12 cellular contexts compared by ENCODE assay signal in the genomic region with DNA sequence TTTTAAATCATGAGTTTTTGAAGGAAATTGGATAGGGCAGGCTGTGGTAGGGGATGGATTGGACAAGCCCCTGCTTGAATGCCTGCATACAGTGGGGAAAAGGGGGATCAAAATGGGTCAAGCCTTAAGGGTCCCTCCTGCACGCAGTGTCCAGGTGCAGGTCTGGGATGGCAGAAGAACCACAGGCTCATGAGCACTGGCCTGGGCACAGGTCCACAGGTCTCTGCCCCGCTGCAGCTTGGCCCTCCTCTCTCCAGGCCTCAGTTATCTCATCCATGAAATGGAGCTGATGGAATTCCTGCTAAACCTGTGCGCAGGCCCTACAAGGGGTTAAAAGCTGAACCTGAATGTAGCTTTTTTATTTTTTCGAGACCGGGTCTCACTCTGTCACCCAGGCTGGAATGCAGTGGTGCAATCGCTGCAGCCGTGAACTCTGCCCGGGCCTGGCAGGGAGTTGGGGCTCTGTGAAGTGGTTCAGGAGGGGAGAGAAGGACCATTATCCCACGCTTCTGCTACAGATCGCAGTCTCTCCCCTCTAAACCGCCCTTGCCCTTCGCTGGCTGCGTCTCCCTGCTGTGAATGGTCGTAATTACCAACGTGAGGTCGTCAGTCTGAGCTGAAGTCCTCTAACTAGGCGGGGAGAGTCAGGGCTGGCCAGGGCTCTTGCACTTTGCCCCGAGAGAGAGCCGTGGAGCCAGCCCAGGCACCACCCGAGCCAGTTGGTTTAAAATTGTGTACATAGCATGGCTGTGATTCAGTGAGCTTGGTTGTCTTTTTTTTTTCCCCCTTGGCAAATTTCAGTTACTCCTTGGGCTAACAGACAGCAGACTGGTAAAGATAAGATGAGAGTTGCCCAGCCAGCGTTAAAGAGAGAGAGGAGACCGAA.
DNase-seq lines count a peak whose midpoint lies in the region; ATAC-seq and TF ChIP-seq lines count a peak whose summit lies in the region.
"Had no signal": no experiment of that assay in that cellular context is flagged by ENCODE, and none has a peak within 500 bp of the region (broad histone marks: within the 10 kb centered on the region; RNA-seq: fewer than 3 reads in every experiment).

No MANE protein-coding gene starts in this region.

- H3K27me3 ChIP-seq in MG63 (no peaks in the 10 kb centered on the region), lower lobe of right lung (ENCODE audit: low read depth) (no peaks in the 10 kb centered on the region), subcutaneous abdominal adipose tissue (ENCODE audit: control insufficient read depth in 5 of 5, insufficient read depth in 4 of 5, low read length in 5 of 5) (no peaks in the 10 kb centered on the region)

- ATAC-seq in lower lobe of right lung = peak; percentile 77 to 78
- no peak for ATAC-seq in GM19328 (IDR thresholded peaks at IDR 0.05; ENCODE audit: unreplicated experiment)
- ATAC-seq: SK-N-SH treated with all-trans-retinoic acid at 6 μM for 48 hours had no signal

- TF ChIP-seq CTCF in epithelial cell of esophagus (IDR thresholded peaks at IDR 0.05; ENCODE audit: insufficient read depth, low read depth, low read length, missing control alignments) (no peak), lower lobe of right lung (IDR thresholded peaks at IDR 0.05) (no peak)

- H3K36me3 ChIP-seq in MG63 = no peaks in the 10 kb centered on the region
- H3K36me3 ChIP-seq in lower lobe of right lung = no peaks in the 10 kb centered on the region
- H3K36me3 ChIP-seq in subcutaneous abdominal adipose tissue (ENCODE audit: control insufficient read depth in 5 of 5, insufficient read depth in 5 of 5, low read length in 5 of 5) = no peaks in the 10 kb centered on the region

- H3K27ac ChIP-seq in lower lobe of right lung = peak overlapping the region; percentile 56
- peak overlapping the region; percentile 93 for H3K27ac ChIP-seq in subcutaneous abdominal adipose tissue (ENCODE audit: low read depth, low read length)
- H3K27ac ChIP-seq: parathyroid adenoma had no signal

- H3K9me3 ChIP-seq in MG63 (no peaks in the 10 kb centered on the region), lower lobe of right lung (no peaks in the 10 kb centered on the region), subcutaneous abdominal adipose tissue (ENCODE audit: control insufficient read depth in 5 of 5, low read length in 5 of 5) (no peaks in the 10 kb centered on the region)

- peaks cover 10% of the 10 kb centered on the region for H3K4me1 ChIP-seq in lower lobe of right lung
- H3K4me1 ChIP-seq in subcutaneous abdominal adipose tissue (ENCODE audit: control insufficient read depth in 5 of 5, insufficient read depth in 5 of 5, low read length in 5 of 5) = peaks cover 0 to 40% (median 25%) of the 10 kb centered on the region in 5 donors
- H3K4me1 ChIP-seq: parathyroid adenoma had no signal

- H3K9ac ChIP-seq in subcutaneous abdominal adipose tissue (ENCODE audit: low read length in 5 of 5) = peak overlapping the region in 3 of 5 donors; percentile 28 to 52 (median 43)
- H3K9ac ChIP-seq: parathyroid adenoma had no signal

- intact Hi-C loops in lower lobe of right lung (cut with DNase I) = no loop called here
- intact Hi-C loops in posterior vena cava (cut with DNase I) = no loop called here

- H3K4me3 ChIP-seq in MG63 = no peak overlapping the region
- no peak overlapping the region for H3K4me3 ChIP-seq in epithelial cell of esophagus (ENCODE audit: low read length)
- no peak overlapping the region for H3K4me3 ChIP-seq in lower lobe of right lung
- H3K4me3 ChIP-seq in subcutaneous abdominal adipose tissue (ENCODE audit: low read depth in 1 of 5, low read length in 5 of 5) = peak overlapping the region in 3 of 5 donors; percentile 22 to 29 (median 22)

- DNase-seq in MG63 (peak; percentile 40), epithelial cell of esophagus (ENCODE audit: low read depth) (peak; percentile 47), lower lobe of right lung (peak; percentile 63), NCI-H2171 treated with DMSO at 0.1 percent for 48 hours (lab: John Stamatoyannopoulos, UW) (no peak), posterior vena cava (ENCODE audit: low spot score) (no peak)
- no peak for DNase-seq in stimulated activated CD4-positive, alpha-beta T cell treated with anti-CD3 and anti-CD28 coated beads, Interleukin-2, amount 100 ng/mL, for 48 hours
- DNase-seq: activated T-cell treated with anti-CD3 and anti-CD28 coated beads, Interleukin-2, amount 50 U/mL, for 24 hours; stimulated activated naive CD4-positive, alpha-beta T cell treated with Interleukin-2 at 50 U/mL for 16 hours had no signal

Comparison
In these comparisons a context has a peak if more than half of its experiments do, and no peak if none do; other contexts are left out.
1. DNase-seq: peak in MG63 (single experiment), epithelial cell of esophagus (single experiment) and lower lobe of right lung (single experiment); none in NCI-H2171 treated with DMSO at 0.1 percent for 48 hours (single experiment), stimulated activated CD4-positive, alpha-beta T cell treated with anti-CD3 and anti-CD28 coated beads, Interleukin-2, amount 100 ng/mL, for 48 hours (0 of 2) and posterior vena cava (single experiment).
2. H3K4me3 ChIP-seq: peak in subcutaneous abdominal adipose tissue (3 of 5); none in MG63 (single experiment), epithelial cell of esophagus (single experiment) and lower lobe of right lung (single experiment).